1 cellular context compared by ENCODE assay signal in the genomic region with DNA sequence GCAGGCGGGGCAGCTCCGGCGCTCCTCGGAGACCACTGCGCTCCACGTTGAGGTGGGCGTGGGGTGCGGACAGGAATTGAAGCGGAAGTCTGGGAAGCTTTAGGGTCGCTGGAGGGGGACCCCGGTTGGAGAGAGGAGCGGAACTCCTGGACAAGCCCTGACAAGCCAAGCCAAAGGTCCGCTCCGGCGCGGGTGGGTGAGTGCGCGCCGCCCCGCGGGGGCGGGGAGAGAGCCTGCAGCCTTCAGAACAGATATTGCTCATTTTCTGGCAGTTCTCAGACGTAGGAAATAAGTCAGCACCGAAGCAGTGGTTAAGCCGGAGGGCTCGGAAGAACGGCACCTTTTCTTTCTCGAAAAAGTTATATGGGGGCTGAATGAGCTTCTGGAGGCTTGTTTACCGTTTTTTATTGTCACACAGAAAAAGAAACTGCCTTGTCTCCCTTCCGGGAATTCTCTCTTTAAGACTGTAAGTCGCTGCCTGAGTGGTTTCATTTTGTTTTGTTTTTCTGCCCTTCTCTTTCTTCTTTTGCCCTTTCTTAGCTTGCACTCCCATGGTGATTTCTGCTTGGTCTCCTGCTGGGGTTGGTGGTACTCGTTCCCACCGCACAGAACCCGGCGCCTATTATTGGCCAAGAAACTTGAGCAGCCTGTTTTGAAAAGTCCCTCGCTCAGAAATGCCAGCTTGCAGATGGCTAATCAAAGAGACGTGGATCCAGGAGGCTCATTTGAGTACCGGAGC.
A peak's percentile ranks its signal among the peaks of the same experiment; 100 is the strongest.
TF ChIP-seq lines count a peak whose summit lies in the region.

No MANE protein-coding gene starts in this region.

TF ChIP-seq in HepG2, 621 proteins besides CTCF, POLR2A, EP300 and RAD21 (continued from another document and continues in another):
- TF ChIP-seq HIVEP1 (CRISPR knock-in tag; IDR thresholded peaks at IDR 0.05) = no peak
- peak; percentile 20; the same call in 1 of the 2 replicates for TF ChIP-seq IRF9 (CRISPR knock-in tag; IDR thresholded peaks at IDR 0.05; ENCODE audit: borderline replicate concordance)
- TF ChIP-seq, protein P1, sequence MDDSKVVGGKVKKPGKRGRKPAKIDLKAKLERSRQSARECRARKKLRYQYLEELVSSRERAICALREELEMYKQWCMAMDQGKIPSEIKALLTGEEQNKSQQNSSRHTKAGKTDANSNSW (CRISPR knock-in tag; IDR thresholded peaks at IDR 0.05; ENCODE audit: borderline replicate concordance) = 0 out of 2 replicates have a peak, but pooled peaks have one; percentile 61
- TF ChIP-seq LBX2 (CRISPR knock-in tag; IDR thresholded peaks at IDR 0.05; ENCODE audit: borderline replicate concordance) = no peak
- TF ChIP-seq CSRNP2 (CRISPR knock-in tag; conservative IDR thresholded peaks at IDR 0.05; ENCODE audit: low read depth) = no peak
- no peak for TF ChIP-seq ZNF615 (CRISPR knock-in tag; IDR thresholded peaks at IDR 0.05; ENCODE audit: borderline replicate concordance)
- TF ChIP-seq ZNF619 (CRISPR knock-in tag; IDR thresholded peaks at IDR 0.05) = no peak
- TF ChIP-seq HCFC1 (IDR thresholded peaks at IDR 0.05; ENCODE audit: low read depth, low read length) = no peak
- TF ChIP-seq SSRP1 (CRISPR knock-in tag; IDR thresholded peaks at IDR 0.05) = no peak
- TF ChIP-seq XRCC5 (optimal IDR thresholded peaks at IDR 0.05; ENCODE audit: low read length) = no peak
- TF ChIP-seq ZNF558 (CRISPR knock-in tag; IDR thresholded peaks at IDR 0.05; ENCODE audit: borderline replicate concordance) = no peak
- TF ChIP-seq MYC (CRISPR knock-in tag; IDR thresholded peaks at IDR 0.05; ENCODE audit: borderline replicate concordance) = no peak
- no peak for TF ChIP-seq AKAP8 (CRISPR knock-in tag; IDR thresholded peaks at IDR 0.05)
- TF ChIP-seq, protein P2, sequence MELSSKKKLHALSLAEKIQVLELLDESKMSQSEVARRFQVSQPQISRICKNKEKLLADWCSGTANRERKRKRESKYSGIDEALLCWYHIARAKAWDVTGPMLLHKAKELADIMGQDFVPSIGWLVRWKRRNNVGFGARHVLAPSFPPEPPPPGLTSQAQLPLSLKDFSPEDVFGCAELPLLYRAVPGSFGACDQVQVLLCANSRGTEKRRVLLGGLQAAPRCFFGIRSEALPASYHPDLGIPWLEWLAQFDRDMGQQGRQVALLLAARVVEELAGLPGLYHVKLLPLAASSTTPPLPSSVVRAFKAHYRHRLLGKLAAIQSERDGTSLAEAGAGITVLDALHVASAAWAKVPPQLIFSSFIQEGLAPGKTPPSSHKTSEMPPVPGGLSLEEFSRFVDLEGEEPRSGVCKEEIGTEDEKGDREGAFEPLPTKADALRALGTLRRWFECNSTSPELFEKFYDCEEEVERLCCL (CRISPR knock-in tag; IDR thresholded peaks at IDR 0.05; ENCODE audit: borderline replicate concordance) = no peak
- no peak for TF ChIP-seq ZNF580 (CRISPR knock-in tag; IDR thresholded peaks at IDR 0.05; ENCODE audit: borderline replicate concordance, low read depth)
- 0 out of 2 replicates have a peak, but pooled peaks have one; percentile 34 for TF ChIP-seq BRD4 (CRISPR knock-in tag; IDR thresholded peaks at IDR 0.05)
- TF ChIP-seq SP4 (CRISPR knock-in tag; IDR thresholded peaks at IDR 0.05) = no peak
- no peak; the same call in 1 of the 2 replicates for TF ChIP-seq MXD4 (CRISPR knock-in tag; IDR thresholded peaks at IDR 0.05)
- TF ChIP-seq, protein P3, sequence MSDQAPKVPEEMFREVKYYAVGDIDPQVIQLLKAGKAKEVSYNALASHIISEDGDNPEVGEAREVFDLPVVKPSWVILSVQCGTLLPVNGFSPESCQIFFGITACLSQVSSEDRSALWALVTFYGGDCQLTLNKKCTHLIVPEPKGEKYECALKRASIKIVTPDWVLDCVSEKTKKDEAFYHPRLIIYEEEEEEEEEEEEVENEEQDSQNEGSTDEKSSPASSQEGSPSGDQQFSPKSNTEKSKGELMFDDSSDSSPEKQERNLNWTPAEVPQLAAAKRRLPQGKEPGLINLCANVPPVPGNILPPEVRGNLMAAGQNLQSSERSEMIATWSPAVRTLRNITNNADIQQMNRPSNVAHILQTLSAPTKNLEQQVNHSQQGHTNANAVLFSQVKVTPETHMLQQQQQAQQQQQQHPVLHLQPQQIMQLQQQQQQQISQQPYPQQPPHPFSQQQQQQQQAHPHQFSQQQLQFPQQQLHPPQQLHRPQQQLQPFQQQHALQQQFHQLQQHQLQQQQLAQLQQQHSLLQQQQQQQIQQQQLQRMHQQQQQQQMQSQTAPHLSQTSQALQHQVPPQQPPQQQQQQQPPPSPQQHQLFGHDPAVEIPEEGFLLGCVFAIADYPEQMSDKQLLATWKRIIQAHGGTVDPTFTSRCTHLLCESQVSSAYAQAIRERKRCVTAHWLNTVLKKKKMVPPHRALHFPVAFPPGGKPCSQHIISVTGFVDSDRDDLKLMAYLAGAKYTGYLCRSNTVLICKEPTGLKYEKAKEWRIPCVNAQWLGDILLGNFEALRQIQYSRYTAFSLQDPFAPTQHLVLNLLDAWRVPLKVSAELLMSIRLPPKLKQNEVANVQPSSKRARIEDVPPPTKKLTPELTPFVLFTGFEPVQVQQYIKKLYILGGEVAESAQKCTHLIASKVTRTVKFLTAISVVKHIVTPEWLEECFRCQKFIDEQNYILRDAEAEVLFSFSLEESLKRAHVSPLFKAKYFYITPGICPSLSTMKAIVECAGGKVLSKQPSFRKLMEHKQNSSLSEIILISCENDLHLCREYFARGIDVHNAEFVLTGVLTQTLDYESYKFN (CRISPR knock-in tag; conservative IDR thresholded peaks at IDR 0.05) = peak; percentile 20; the same call in 1 of the 2 replicates
- TF ChIP-seq, protein P4, sequence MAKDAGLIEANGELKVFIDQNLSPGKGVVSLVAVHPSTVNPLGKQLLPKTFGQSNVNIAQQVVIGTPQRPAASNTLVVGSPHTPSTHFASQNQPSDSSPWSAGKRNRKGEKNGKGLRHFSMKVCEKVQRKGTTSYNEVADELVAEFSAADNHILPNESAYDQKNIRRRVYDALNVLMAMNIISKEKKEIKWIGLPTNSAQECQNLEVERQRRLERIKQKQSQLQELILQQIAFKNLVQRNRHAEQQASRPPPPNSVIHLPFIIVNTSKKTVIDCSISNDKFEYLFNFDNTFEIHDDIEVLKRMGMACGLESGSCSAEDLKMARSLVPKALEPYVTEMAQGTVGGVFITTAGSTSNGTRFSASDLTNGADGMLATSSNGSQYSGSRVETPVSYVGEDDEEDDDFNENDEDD (CRISPR knock-in tag; IDR thresholded peaks at IDR 0.05; ENCODE audit: borderline replicate concordance) = peak; percentile 53; the same call in 1 of the 2 replicates
- no peak for TF ChIP-seq ZBTB49 (CRISPR knock-in tag; IDR thresholded peaks at IDR 0.05; ENCODE audit: borderline replicate concordance)
- no peak for TF ChIP-seq ZNF761 (CRISPR knock-in tag; conservative IDR thresholded peaks at IDR 0.05)
- no peak for TF ChIP-seq AFF4 (CRISPR knock-in tag; IDR thresholded peaks at IDR 0.05)
- peak; percentile 49 for TF ChIP-seq NFYB (CRISPR knock-in tag; IDR thresholded peaks at IDR 0.05)
- TF ChIP-seq ETV6 (CRISPR knock-in tag; conservative IDR thresholded peaks at IDR 0.05) = no peak
- no peak; the same call in 1 of the 2 replicates for TF ChIP-seq KLF12 (CRISPR knock-in tag; IDR thresholded peaks at IDR 0.05; ENCODE audit: borderline replicate concordance)
- no peak for TF ChIP-seq PAWR (CRISPR knock-in tag; IDR thresholded peaks at IDR 0.05; ENCODE audit: borderline replicate concordance)
- no peak for TF ChIP-seq GFI1 (CRISPR knock-in tag; IDR thresholded peaks at IDR 0.05; ENCODE audit: borderline replicate concordance)
- no peak for TF ChIP-seq ZNF703 (CRISPR knock-in tag; IDR thresholded peaks at IDR 0.05; ENCODE audit: borderline replicate concordance)
- no peak for TF ChIP-seq TOPORS (CRISPR knock-in tag; IDR thresholded peaks at IDR 0.05)
- no peak for TF ChIP-seq TRAFD1 (CRISPR knock-in tag; IDR thresholded peaks at IDR 0.05; ENCODE audit: borderline replicate concordance)
- no peak for TF ChIP-seq FOSL1 (CRISPR knock-in tag; IDR thresholded peaks at IDR 0.05; ENCODE audit: borderline replicate concordance)
- TF ChIP-seq REPIN1 (CRISPR knock-in tag; IDR thresholded peaks at IDR 0.05; ENCODE audit: borderline replicate concordance, low read depth) = 0 out of 2 replicates have a peak, but pooled peaks have one; percentile 7
- no peak for TF ChIP-seq ZBTB38 (CRISPR knock-in tag; IDR thresholded peaks at IDR 0.05)
- TF ChIP-seq PPARG (CRISPR knock-in tag; conservative IDR thresholded peaks at IDR 0.05) = no peak
- no peak for TF ChIP-seq ZNF121 (CRISPR knock-in tag; IDR thresholded peaks at IDR 0.05)
- TF ChIP-seq SNAI1 (CRISPR knock-in tag; IDR thresholded peaks at IDR 0.05; ENCODE audit: borderline replicate concordance) = no peak
- peak; percentile 61; the same call in 1 of the 2 replicates for TF ChIP-seq ZNF670 (CRISPR knock-in tag; IDR thresholded peaks at IDR 0.05; ENCODE audit: borderline replicate concordance)
- TF ChIP-seq ZNF446 (CRISPR knock-in tag; IDR thresholded peaks at IDR 0.05) = no peak
